In the genomic region with DNA sequence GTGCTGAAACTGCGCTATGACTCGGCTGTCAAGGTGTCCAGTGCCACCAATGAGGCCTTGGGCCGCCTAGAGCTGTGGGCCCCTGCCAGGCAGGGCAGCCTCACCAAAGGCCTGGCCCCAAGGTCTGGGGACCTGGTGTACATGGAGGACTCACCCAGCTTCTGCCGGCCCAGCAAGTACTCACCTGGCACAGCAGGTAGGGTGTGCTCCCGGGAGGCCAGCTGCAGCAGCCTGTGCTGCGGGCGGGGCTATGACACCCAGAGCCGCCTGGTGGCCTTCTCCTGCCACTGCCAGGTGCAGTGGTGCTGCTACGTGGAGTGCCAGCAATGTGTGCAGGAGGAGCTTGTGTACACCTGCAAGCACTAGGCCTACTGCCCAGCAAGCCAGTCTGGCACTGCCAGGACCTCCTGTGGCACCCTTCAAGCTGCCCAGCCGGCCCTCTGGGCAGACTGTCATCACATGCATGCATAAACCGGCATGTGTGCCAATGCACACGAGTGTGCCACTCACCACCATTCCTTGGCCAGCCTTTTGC, we compare ENCODE assay signal across 10 cellular contexts.
DNase-seq lines count a peak whose midpoint lies in the region; ATAC-seq, FAIRE-seq and TF ChIP-seq lines count a peak whose summit lies in the region.
"Had no signal": no experiment of that assay in that cellular context is flagged by ENCODE, and none has a peak within 500 bp of the region (broad histone marks: within the 10 kb centered on the region; RNA-seq: fewer than 3 reads in every experiment).

No MANE protein-coding gene starts in this region.

- POLR2A ChIA-PET in RWPE1 (lab: Yijun Ruan, JAX; ENCODE audit: low non-redundant PET): no interaction called here

- H3K4me1 Mint-ChIP-seq in effector memory CD8-positive, alpha-beta T cell (ENCODE audit: low read depth in 2 of 2): peaks cover 0 to 8% of the 10 kb centered on the region in 2 donors
- H3K4me1 Mint-ChIP-seq: activated naive CD4-positive, alpha-beta T cell treated with anti-CD3 and anti-CD28 coated beads, Interleukin-2, amount 50 U/mL, for 24 hours had no signal

- H3K9me3 Mint-ChIP-seq in effector memory CD8-positive, alpha-beta T cell: no peaks in the 10 kb centered on the region
- H3K9me3 Mint-ChIP-seq: activated naive CD4-positive, alpha-beta T cell treated with anti-CD3 and anti-CD28 coated beads, Interleukin-2, amount 50 U/mL, for 24 hours had no signal

- H3K4me3 Mint-ChIP-seq in effector memory CD8-positive, alpha-beta T cell: no peak overlapping the region
- H3K4me3 Mint-ChIP-seq: activated naive CD4-positive, alpha-beta T cell treated with anti-CD3 and anti-CD28 coated beads, Interleukin-2, amount 50 U/mL, for 24 hours had no signal

- no peak for ATAC-seq in effector memory CD8-positive, alpha-beta T cell (replicated peaks)
- no peak for ATAC-seq in HG03442 (IDR thresholded peaks at IDR 0.05; ENCODE audit: unreplicated experiment)

- H3K27ac ChIP-seq in RWPE1: no peak overlapping the region

- CTCF ChIA-PET in RWPE1 (lab: Yijun Ruan, JAX): interaction anchor here (0.5 to 1.6 kb wide), 9 partner anchors 8 to 619 kb away, joined by 3 to 6 read pairs (median 4); no protein-coding TSS in a partner anchor

- peak; percentile 89 for FAIRE-seq in HTR-8/SVneo (lab: Jason Lieb, UNC)

- no peaks in the 10 kb centered on the region for H3K27me3 Mint-ChIP-seq in effector memory CD8-positive, alpha-beta T cell
- H3K27me3 Mint-ChIP-seq: activated naive CD4-positive, alpha-beta T cell treated with anti-CD3 and anti-CD28 coated beads, Interleukin-2, amount 50 U/mL, for 24 hours had no signal

- no peak; the same call in 1 of the 2 replicates for TF ChIP-seq CTCF in RWPE1 (conservative IDR thresholded peaks at IDR 0.05; ENCODE audit: low read depth)

- DNase-seq in DMS153 (lab: John Stamatoyannopoulos, UW) (peak; percentile 72), HTR-8/SVneo (ENCODE audit: insufficient read length, low spot score) (no peak), RWPE1 (ENCODE audit: low spot score) (peak; percentile 45), left kidney (ENCODE audit: low read depth, low spot score) (peak; percentile 63), NOMO-1 treated with dmso at 0.1 percent for 144 hours (lab: John Stamatoyannopoulos, UW; ENCODE audit: unreplicated experiment) (no peak)
- DNase-seq in activated CD4-positive, CD25-positive, alpha-beta regulatory T cell treated with anti-CD3 and anti-CD28 coated beads, Interleukin-2, amount 50 U/mL, for 72 hours: no peak
- no peak for DNase-seq in effector memory CD8-positive, alpha-beta T cell
- DNase-seq: stimulated activated CD4-positive, alpha-beta T cell treated with anti-CD3 and anti-CD28 coated beads, Interleukin-4, amount 100 ng/mL, for 1 hour had no signal

- H3K36me3 Mint-ChIP-seq in effector memory CD8-positive, alpha-beta T cell (ENCODE audit: insufficient read depth): no peaks in the 10 kb centered on the region
- H3K36me3 Mint-ChIP-seq: activated naive CD4-positive, alpha-beta T cell treated with anti-CD3 and anti-CD28 coated beads, Interleukin-2, amount 50 U/mL, for 24 hours had no signal

- no peak overlapping the region for H3K27ac Mint-ChIP-seq in effector memory CD8-positive, alpha-beta T cell
- H3K27ac Mint-ChIP-seq: activated naive CD4-positive, alpha-beta T cell treated with anti-CD3 and anti-CD28 coated beads, Interleukin-2, amount 50 U/mL, for 24 hours had no signal

Comparison
In these comparisons a context has a peak if more than half of its experiments do, and no peak if none do; other contexts are left out.
1. DNase-seq: peak in DMS153 (single experiment), RWPE1 (single experiment) and left kidney (single experiment); none in HTR-8/SVneo (single experiment), activated CD4-positive, CD25-positive, alpha-beta regulatory T cell treated with anti-CD3 and anti-CD28 coated beads, Interleukin-2, amount 50 U/mL, for 72 hours (single experiment), NOMO-1 treated with dmso at 0.1 percent for 144 hours (single experiment) and effector memory CD8-positive, alpha-beta T cell (0 of 3).